Comparison of ENCODE assay signal across 8 cellular contexts in genomic region chr3:62188547-62189375, GRCh38.
DNase-seq lines count a peak whose midpoint lies in the region; ATAC-seq and TF ChIP-seq lines count a peak whose summit lies in the region.

No MANE protein-coding gene starts in this region.

- TF ChIP-seq CTCF in AG04450 (IDR thresholded peaks at IDR 0.05; ENCODE audit: low read depth, low read length) (peak; percentile 81), lower lobe of right lung (IDR thresholded peaks at IDR 0.05) (peak; percentile 84)

- H3K27ac ChIP-seq in AG04450 (ENCODE audit: low read depth, low read length) (no peak overlapping the region), lower lobe of right lung (no peak overlapping the region)

- CTCF ChIA-PET in AG04450 (lab: Charles Lee) = interaction anchor here (0.5 to 4.6 kb wide), 90 partner anchors 9 to 1036 kb away, joined by 3 to 84 read pairs (median 4); no protein-coding TSS in a partner anchor

- DNase-seq in AG04450 (ENCODE audit: low read depth, low spot score) (peak; percentile 54), NCI-H510A (lab: John Stamatoyannopoulos, UW) (peak; percentile 35), dedifferentiated amniotic fluid mesenchymal stem cell (ENCODE audit: extremely low spot score) (peak; percentile 69), lower lobe of right lung (peak; percentile 75)
- peak; percentile 77 for DNase-seq in activated CD4-positive, alpha-beta T cell treated with anti-CD3 and anti-CD28 coated beads for 48 hours
- peak; percentile 44 for DNase-seq in stimulated activated CD8-positive, alpha-beta memory T cell treated with anti-CD3 and anti-CD28 coated beads, Interleukin-12 subunit alpha, Interleukin-12 subunit beta, amount 100 ng/mL, for 1 hour (ENCODE audit: low read depth)

- POLR2A ChIA-PET in AG04450 (lab: Yijun Ruan, JAX) = interaction anchor here (0.6 to 1.9 kb wide), 2 partner anchors 623 to 628 kb away, joined by 3 to 4 read pairs; partner anchors contain the start of gene PTPRG

- no peaks in the 10 kb centered on the region for H3K27me3 ChIP-seq in AG04450 (ENCODE audit: control insufficient read depth, insufficient read depth, low read length)
- no peaks in the 10 kb centered on the region for H3K27me3 ChIP-seq in lower lobe of right lung (ENCODE audit: low read depth)

- intact Hi-C loops in lower lobe of right lung (cut with DNase I) = no loop called here

- H3K4me1 ChIP-seq in lower lobe of right lung = peaks cover 18% of the 10 kb centered on the region

- H3K36me3 ChIP-seq in lower lobe of right lung = peaks cover 14% of the 10 kb centered on the region

- H3K4me3 ChIP-seq in AG04450 (ENCODE audit: low read depth, low read length) (no peak overlapping the region), lower lobe of right lung (no peak overlapping the region)

- H3K9me3 ChIP-seq in AG04450 (ENCODE audit: control insufficient read depth, insufficient read depth, low read length) (no peaks in the 10 kb centered on the region), lower lobe of right lung (no peaks in the 10 kb centered on the region)

- ATAC-seq in GM18858 (IDR thresholded peaks at IDR 0.05; ENCODE audit: unreplicated experiment) (peak; percentile 89), HG03139 (IDR thresholded peaks at IDR 0.05; ENCODE audit: unreplicated experiment) (peak; percentile 77), lower lobe of right lung (peak; percentile 78 to 85)
